1 cellular context compared by ENCODE assay signal in the genomic region with DNA sequence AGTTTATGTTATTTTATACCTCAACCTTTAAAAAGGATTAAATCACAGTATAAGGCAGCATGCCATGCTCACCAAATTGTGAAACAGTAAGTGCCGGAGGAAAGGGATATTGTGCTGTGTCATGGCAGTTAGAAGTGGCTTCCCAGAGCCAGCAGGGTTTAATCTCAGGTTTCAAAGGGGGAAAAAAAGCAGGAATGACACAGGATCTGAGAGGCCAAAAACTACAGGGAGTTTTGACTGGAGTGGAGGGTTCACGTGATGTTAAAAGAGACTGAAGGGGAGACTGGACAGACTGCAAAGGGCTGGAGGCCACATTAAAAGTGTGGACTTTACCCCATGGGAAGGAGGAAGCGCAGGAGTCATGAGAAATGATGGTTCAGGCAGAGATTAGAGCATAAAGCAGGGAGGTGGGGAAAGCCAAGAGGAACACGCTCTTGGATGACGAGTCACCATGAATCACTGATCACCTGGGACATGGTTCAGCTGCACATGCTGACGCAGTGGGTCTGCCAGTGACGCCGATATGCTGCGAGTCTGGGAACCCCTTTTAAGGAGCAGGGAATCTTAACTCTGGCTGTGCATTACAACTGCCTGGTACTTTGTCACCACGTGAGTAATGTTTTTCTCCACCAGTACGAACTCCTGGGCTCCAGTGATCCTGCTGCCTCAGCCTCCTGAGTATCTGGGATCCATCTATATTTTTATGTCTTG.
TF ChIP-seq lines count a peak whose summit lies in the region.

No MANE protein-coding gene starts in this region.

TF ChIP-seq in SK-N-SH, 30 proteins besides CTCF, POLR2A, EP300 and RAD21 (continued from another document):
- TF ChIP-seq, protein P1, sequence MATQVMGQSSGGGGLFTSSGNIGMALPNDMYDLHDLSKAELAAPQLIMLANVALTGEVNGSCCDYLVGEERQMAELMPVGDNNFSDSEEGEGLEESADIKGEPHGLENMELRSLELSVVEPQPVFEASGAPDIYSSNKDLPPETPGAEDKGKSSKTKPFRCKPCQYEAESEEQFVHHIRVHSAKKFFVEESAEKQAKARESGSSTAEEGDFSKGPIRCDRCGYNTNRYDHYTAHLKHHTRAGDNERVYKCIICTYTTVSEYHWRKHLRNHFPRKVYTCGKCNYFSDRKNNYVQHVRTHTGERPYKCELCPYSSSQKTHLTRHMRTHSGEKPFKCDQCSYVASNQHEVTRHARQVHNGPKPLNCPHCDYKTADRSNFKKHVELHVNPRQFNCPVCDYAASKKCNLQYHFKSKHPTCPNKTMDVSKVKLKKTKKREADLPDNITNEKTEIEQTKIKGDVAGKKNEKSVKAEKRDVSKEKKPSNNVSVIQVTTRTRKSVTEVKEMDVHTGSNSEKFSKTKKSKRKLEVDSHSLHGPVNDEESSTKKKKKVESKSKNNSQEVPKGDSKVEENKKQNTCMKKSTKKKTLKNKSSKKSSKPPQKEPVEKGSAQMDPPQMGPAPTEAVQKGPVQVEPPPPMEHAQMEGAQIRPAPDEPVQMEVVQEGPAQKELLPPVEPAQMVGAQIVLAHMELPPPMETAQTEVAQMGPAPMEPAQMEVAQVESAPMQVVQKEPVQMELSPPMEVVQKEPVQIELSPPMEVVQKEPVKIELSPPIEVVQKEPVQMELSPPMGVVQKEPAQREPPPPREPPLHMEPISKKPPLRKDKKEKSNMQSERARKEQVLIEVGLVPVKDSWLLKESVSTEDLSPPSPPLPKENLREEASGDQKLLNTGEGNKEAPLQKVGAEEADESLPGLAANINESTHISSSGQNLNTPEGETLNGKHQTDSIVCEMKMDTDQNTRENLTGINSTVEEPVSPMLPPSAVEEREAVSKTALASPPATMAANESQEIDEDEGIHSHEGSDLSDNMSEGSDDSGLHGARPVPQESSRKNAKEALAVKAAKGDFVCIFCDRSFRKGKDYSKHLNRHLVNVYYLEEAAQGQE (IDR thresholded peaks at IDR 0.05; ENCODE audit: low read depth, low read length): no peak
- TF ChIP-seq SMC3 (IDR thresholded peaks at IDR 0.05; ENCODE audit: low read depth, low read length) (no peak), FOSL2 (IDR thresholded peaks at IDR 0.05; ENCODE audit: borderline replicate concordance, low read depth) (peak; percentile 84), TAF1 (IDR thresholded peaks at IDR 0.05; ENCODE audit: borderline replicate concordance, low read depth, low read length) (no peak), FOXJ3 (CRISPR knock-in tag; IDR thresholded peaks at IDR 0.05) (no peak), YY1 (IDR thresholded peaks at IDR 0.05; ENCODE audit: low read depth) (0 out of 2 replicates have a peak, but pooled peaks have one; percentile 31), GATA2 (CRISPR knock-in tag; IDR thresholded peaks at IDR 0.05) (no peak), EZH2phosphoT487 (IDR thresholded peaks at IDR 0.05; ENCODE audit: borderline replicate concordance, low read depth) (no peak), SIN3A (IDR thresholded peaks at IDR 0.05; ENCODE audit: borderline replicate concordance, low read depth, low read length) (no peak), TCF12 (IDR thresholded peaks at IDR 0.05) (peak; percentile 42; the same call in 1 of the 2 replicates), CHD2 (IDR thresholded peaks at IDR 0.05; ENCODE audit: low read length, partially characterized antibody) (no peak), NFIC (IDR thresholded peaks at IDR 0.05; ENCODE audit: borderline replicate concordance) (no peak), RCOR1 (IDR thresholded peaks at IDR 0.05; ENCODE audit: low read length) (no peak), POLR2AphosphoS5 (IDR thresholded peaks at IDR 0.05; ENCODE audit: low read depth, low read length) (no peak), RXRA (IDR thresholded peaks at IDR 0.05; ENCODE audit: borderline replicate concordance, low read depth) (no peak), GABPA (IDR thresholded peaks at IDR 0.05; ENCODE audit: low read depth) (no peak), NRF1 (IDR thresholded peaks at IDR 0.05; ENCODE audit: low read depth, low read length) (no peak), JUND (IDR thresholded peaks at IDR 0.05) (peak; percentile 43), TEAD4 (IDR thresholded peaks at IDR 0.05; ENCODE audit: borderline replicate concordance, insufficient read depth) (no peak), MXI1 (IDR thresholded peaks at IDR 0.05; ENCODE audit: low read depth, low read length) (no peak)
- TF ChIP-seq, protein P2, sequence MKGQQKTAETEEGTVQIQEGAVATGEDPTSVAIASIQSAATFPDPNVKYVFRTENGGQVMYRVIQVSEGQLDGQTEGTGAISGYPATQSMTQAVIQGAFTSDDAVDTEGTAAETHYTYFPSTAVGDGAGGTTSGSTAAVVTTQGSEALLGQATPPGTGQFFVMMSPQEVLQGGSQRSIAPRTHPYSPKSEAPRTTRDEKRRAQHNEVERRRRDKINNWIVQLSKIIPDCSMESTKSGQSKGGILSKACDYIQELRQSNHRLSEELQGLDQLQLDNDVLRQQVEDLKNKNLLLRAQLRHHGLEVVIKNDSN (IDR thresholded peaks at IDR 0.05; ENCODE audit: borderline replicate concordance, low read depth): peak; percentile 53; the same call in 1 of the 2 replicates
- TF ChIP-seq, protein P3, sequence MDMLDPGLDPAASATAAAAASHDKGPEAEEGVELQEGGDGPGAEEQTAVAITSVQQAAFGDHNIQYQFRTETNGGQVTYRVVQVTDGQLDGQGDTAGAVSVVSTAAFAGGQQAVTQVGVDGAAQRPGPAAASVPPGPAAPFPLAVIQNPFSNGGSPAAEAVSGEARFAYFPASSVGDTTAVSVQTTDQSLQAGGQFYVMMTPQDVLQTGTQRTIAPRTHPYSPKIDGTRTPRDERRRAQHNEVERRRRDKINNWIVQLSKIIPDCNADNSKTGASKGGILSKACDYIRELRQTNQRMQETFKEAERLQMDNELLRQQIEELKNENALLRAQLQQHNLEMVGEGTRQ (IDR thresholded peaks at IDR 0.05; ENCODE audit: borderline replicate concordance, low read depth, low read length): no peak
- TF ChIP-seq, protein P4, sequence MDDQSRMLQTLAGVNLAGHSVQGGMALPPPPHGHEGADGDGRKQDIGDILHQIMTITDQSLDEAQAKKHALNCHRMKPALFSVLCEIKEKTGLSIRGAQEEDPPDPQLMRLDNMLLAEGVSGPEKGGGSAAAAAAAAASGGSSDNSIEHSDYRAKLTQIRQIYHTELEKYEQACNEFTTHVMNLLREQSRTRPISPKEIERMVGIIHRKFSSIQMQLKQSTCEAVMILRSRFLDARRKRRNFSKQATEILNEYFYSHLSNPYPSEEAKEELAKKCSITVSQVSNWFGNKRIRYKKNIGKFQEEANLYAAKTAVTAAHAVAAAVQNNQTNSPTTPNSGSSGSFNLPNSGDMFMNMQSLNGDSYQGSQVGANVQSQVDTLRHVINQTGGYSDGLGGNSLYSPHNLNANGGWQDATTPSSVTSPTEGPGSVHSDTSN (IDR thresholded peaks at IDR 0.05): peak; percentile 33; the same call in 1 of the 2 replicates
- TF ChIP-seq, protein P5, sequence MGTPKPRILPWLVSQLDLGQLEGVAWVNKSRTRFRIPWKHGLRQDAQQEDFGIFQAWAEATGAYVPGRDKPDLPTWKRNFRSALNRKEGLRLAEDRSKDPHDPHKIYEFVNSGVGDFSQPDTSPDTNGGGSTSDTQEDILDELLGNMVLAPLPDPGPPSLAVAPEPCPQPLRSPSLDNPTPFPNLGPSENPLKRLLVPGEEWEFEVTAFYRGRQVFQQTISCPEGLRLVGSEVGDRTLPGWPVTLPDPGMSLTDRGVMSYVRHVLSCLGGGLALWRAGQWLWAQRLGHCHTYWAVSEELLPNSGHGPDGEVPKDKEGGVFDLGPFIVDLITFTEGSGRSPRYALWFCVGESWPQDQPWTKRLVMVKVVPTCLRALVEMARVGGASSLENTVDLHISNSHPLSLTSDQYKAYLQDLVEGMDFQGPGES (IDR thresholded peaks at IDR 0.05; ENCODE audit: low read depth, low read length): no peak
- TF ChIP-seq, protein P6, sequence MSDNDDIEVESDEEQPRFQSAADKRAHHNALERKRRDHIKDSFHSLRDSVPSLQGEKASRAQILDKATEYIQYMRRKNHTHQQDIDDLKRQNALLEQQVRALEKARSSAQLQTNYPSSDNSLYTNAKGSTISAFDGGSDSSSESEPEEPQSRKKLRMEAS (IDR thresholded peaks at IDR 0.05; ENCODE audit: low read depth): peak; percentile 36; the same call in 1 of the 2 replicates
TF ChIP-seq in SK-N-SH: peak in this region for 8.
